28 cellular contexts compared by ENCODE assay signal in genomic region chr20:35295674-35296073, GRCh38. TPM values are rescaled to one million over a fixed set of nuclear protein-coding genes. Genes with fewer than 3 reads are reported as not detected.
DNase-seq lines count a peak whose midpoint lies in the region; ATAC-seq, FAIRE-seq and TF ChIP-seq lines count a peak whose summit lies in the region.
"Had no signal": no experiment of that assay in that cellular context is flagged by ENCODE, and none has a peak within 500 bp of the region (broad histone marks: within the 10 kb centered on the region; RNA-seq: fewer than 3 reads in every experiment).

No MANE protein-coding gene starts in this region.

- CTCF ChIA-PET in HepG2 (lab: Yijun Ruan, JAX; ENCODE audit: low intra/inter-chr PET ratio, low total read pairs) = no interaction called here

- no peaks in the 10 kb centered on the region for H3K36me3 ChIP-seq in HepG2 (replicated peaks in 1 of 2; ENCODE audit: control insufficient read depth in 1 of 2, insufficient read depth in 2 of 2, low read length in 2 of 2)
- H3K36me3 ChIP-seq in right lobe of liver = no peaks in the 10 kb centered on the region
- no peaks in the 10 kb centered on the region for H3K36me3 ChIP-seq in osteoblast (ENCODE audit: insufficient read depth, low read length)
- H3K36me3 ChIP-seq in smooth muscle cell (ENCODE audit: low read depth) = no peaks in the 10 kb centered on the region
- H3K36me3 ChIP-seq: BE2C; BLaER1 treated with 17β-estradiol and CSF1 and Interleukin-3, amounts not matched to agents 10 nM and 100 nM had no signal

- peaks cover 9 to 53% of the 10 kb centered on the region in 2 experiments for H3K27me3 ChIP-seq in HepG2 (ENCODE audit: control insufficient read depth in 1 of 2, insufficient read depth in 2 of 2, low read length in 2 of 2)
- H3K27me3 ChIP-seq in right lobe of liver = no peaks in the 10 kb centered on the region
- H3K27me3 ChIP-seq in osteoblast (ENCODE audit: insufficient read depth, low read length) = peaks cover 3% of the 10 kb centered on the region
- H3K27me3 ChIP-seq in smooth muscle cell (ENCODE audit: low read depth) = no peaks in the 10 kb centered on the region
- H3K27me3 ChIP-seq: BE2C; BLaER1 treated with 17β-estradiol and CSF1 and Interleukin-3, amounts not matched to agents 10 nM and 100 nM had no signal

- H3K4me3 Mint-ChIP-seq in endothelial cell (ENCODE audit: unreplicated experiment) = peak overlapping the region; percentile 60
- H3K4me3 Mint-ChIP-seq: CD14-positive monocyte; CD4-positive, alpha-beta T cell; CD8-positive, alpha-beta memory T cell; H9 had no signal

- H3K79me2 ChIP-seq in HepG2 (ENCODE audit: insufficient read depth, low read length) = no peaks in the 10 kb centered on the region
- H3K79me2 ChIP-seq in osteoblast (ENCODE audit: insufficient read depth, low read length) = no peaks in the 10 kb centered on the region
- H3K79me2 ChIP-seq in smooth muscle cell (ENCODE audit: low read depth) = no peaks in the 10 kb centered on the region

- peaks cover 16% of the 10 kb centered on the region for H3K27me3 Mint-ChIP-seq in endothelial cell (ENCODE audit: unreplicated experiment)
- H3K27me3 Mint-ChIP-seq: CD4-positive, alpha-beta T cell had no signal

- POLR2A ChIA-PET in HepG2 (lab: Yijun Ruan, JAX) = interaction anchor here (3.3 kb wide), 2 partner anchors 11 to 12 kb away, joined by 19 to 24 read pairs; partner anchors contain the start of gene EIF6

- TF ChIP-seq EP300 in HepG2 (IDR thresholded peaks at IDR 0.05; ENCODE audit: low read depth in 2 of 2, low read length in 2 of 2) (no peak), HepG2 (CRISPR knock-in tag; IDR thresholded peaks at IDR 0.05; ENCODE audit: borderline replicate concordance) (no peak)

- H3K27ac Mint-ChIP-seq in endothelial cell (ENCODE audit: unreplicated experiment) = no peak overlapping the region
- H3K27ac Mint-ChIP-seq: CD14-positive monocyte; CD4-positive, alpha-beta T cell; CD8-positive, alpha-beta memory T cell had no signal

- H3K27ac ChIP-seq in HepG2 (ENCODE audit: extremely low read length, insufficient read depth, low read length) (no peak overlapping the region), right lobe of liver (no peak overlapping the region), osteoblast (ENCODE audit: low read depth, low read length) (no peak overlapping the region), smooth muscle cell (ENCODE audit: low read depth) (no peak overlapping the region)
- H3K27ac ChIP-seq: A549; BLaER1 treated with 17β-estradiol and CSF1 and Interleukin-3, amounts not matched to agents 10 nM and 100 nM had no signal

- no peak overlapping the region for H2AFZ ChIP-seq in HepG2 (ENCODE audit: low read length)
- H2AFZ ChIP-seq in osteoblast (ENCODE audit: low read length) = no peak overlapping the region
- H2AFZ ChIP-seq in smooth muscle cell (ENCODE audit: low read depth) = no peak overlapping the region

- H3K4me2 ChIP-seq in HepG2 (ENCODE audit: low read depth, low read length) (no peak overlapping the region), osteoblast (ENCODE audit: insufficient read depth, low read length) (no peak overlapping the region), smooth muscle cell (no peak overlapping the region)
- H3K4me2 ChIP-seq: A549; BLaER1 treated with 17β-estradiol and CSF1 and Interleukin-3, amounts not matched to agents 10 nM and 100 nM had no signal

- intact Hi-C loops in HepG2 (cut with micrococcal nuclease; ENCODE audit: unreplicated experiment) = no loop called here
- intact Hi-C loops in right lobe of liver (cut with DNase I) = loop anchor here in 1 of 2 donors (5.0 kb wide), 1 partner anchor 147 kb away; no protein-coding TSS in a partner anchor

- no peaks in the 10 kb centered on the region for H3K9me3 Mint-ChIP-seq in endothelial cell (ENCODE audit: unreplicated experiment)
- H3K9me3 Mint-ChIP-seq: CD4-positive, alpha-beta T cell; CD8-positive, alpha-beta memory T cell; H9 had no signal

- H3K4me1 Mint-ChIP-seq in endothelial cell (ENCODE audit: unreplicated experiment) = peaks cover 18% of the 10 kb centered on the region
- H3K4me1 Mint-ChIP-seq: CD8-positive, alpha-beta memory T cell had no signal

- H3K9me3 ChIP-seq in HepG2 (ENCODE audit: low read length) = no peaks in the 10 kb centered on the region
- no peaks in the 10 kb centered on the region for H3K9me3 ChIP-seq in right lobe of liver
- H3K9me3 ChIP-seq in osteoblast (ENCODE audit: low read depth, low read length) = no peaks in the 10 kb centered on the region
- no peaks in the 10 kb centered on the region for H3K9me3 ChIP-seq in smooth muscle cell (replicated peaks; ENCODE audit: low read depth)
- H3K9me3 ChIP-seq: A549; BE2C; BLaER1 treated with 17β-estradiol and CSF1 and Interleukin-3, amounts not matched to agents 10 nM and 100 nM had no signal

- in situ Hi-C loops in HepG2 (cut with HindIII; ENCODE audit: extremely low pct_ligation_motif_present, low pct_unique_long_range_greater_than_20kb) = loop anchor here (5.0 kb wide), 1 partner anchor 37 kb away; no protein-coding TSS in a partner anchor

- TF ChIP-seq RAD21 in HepG2 (CRISPR knock-in tag; IDR thresholded peaks at IDR 0.05) = no peak

- H4K20me1 ChIP-seq in HepG2 (ENCODE audit: insufficient read depth, low read length) = no peaks in the 10 kb centered on the region
- H4K20me1 ChIP-seq in osteoblast (ENCODE audit: insufficient read depth, low read length) = no peaks in the 10 kb centered on the region
- no peaks in the 10 kb centered on the region for H4K20me1 ChIP-seq in smooth muscle cell (ENCODE audit: low read depth)

- TF ChIP-seq CTCF in HepG2 (CRISPR knock-in tag; IDR thresholded peaks at IDR 0.05) (no peak), right lobe of liver (IDR thresholded peaks at IDR 0.05) (no peak), endothelial cell (IDR thresholded peaks at IDR 0.05; ENCODE audit: unreplicated experiment) (no peak), osteoblast (IDR thresholded peaks at IDR 0.05; ENCODE audit: extremely low read depth, low read depth, low read length) (no peak), smooth muscle cell (IDR thresholded peaks at IDR 0.05; ENCODE audit: borderline replicate concordance, insufficient read depth, poor library complexity, severe bottlenecking) (no peak)

- WGBS in HepG2 (ENCODE audit: low lambda C conversion rate) = 68% methylated on average over 8 of the region's 8 CpGs
- 71% methylated on average over 3 of the region's 8 CpGs for WGBS in right lobe of liver (ENCODE audit: insufficient coverage, low coverage, low lambda C conversion rate, missing lambda C conversion rate)
- whole genome bisulfite sequencing in smooth muscle cell (ENCODE audit: low lambda C conversion rate) = 95% methylated on average over 8 of the region's 8 CpGs

- H3K4me3 ChIP-seq in HepG2 (replicated peaks in 1 of 3; ENCODE audit: insufficient read depth in 1 of 3, low read depth in 2 of 3, low read length in 3 of 3) (no peak overlapping the region), right lobe of liver (no peak overlapping the region), osteoblast (ENCODE audit: insufficient read depth, low read length) (no peak overlapping the region), smooth muscle cell (no peak overlapping the region)
- H3K4me3 ChIP-seq: A549; BLaER1 treated with 17β-estradiol and CSF1 and Interleukin-3, amounts not matched to agents 10 nM and 100 nM; GM12878 had no signal

- H3K9ac ChIP-seq in HepG2 (ENCODE audit: insufficient read depth, low read depth, low read length) (no peak overlapping the region), smooth muscle cell (ENCODE audit: low read depth) (no peak overlapping the region)
- H3K9ac ChIP-seq: BLaER1 treated with 17β-estradiol and CSF1 and Interleukin-3, amounts not matched to agents 10 nM and 100 nM had no signal

- BruUV-seq in HepG2 (replicated peaks; lab: Mats Ljungman, UMichigan) = no TSS peak

- ATAC-seq in HepG2 = no peak
- no peak for ATAC-seq in right lobe of liver
- no peak for ATAC-seq in GM21717 (IDR thresholded peaks at IDR 0.05; ENCODE audit: unreplicated experiment)
- ATAC-seq: GM12878, HCT116 had no signal

- TF ChIP-seq POLR2A in HepG2 (IDR thresholded peaks at IDR 0.05; ENCODE audit: insufficient read depth in 1 of 2, low read depth in 2 of 2, low read length in 2 of 2) (no peak), right lobe of liver (IDR thresholded peaks at IDR 0.05) (no peak)

- FAIRE-seq in HepG2 (lab: Jason Lieb, UNC) (no peak), urothelium cell line (lab: Jason Lieb, UNC) (peak; percentile 87)
- FAIRE-seq: A549, D721Med, GM12878, GM18507, GM19239 had no signal

- H3K4me1 ChIP-seq in HepG2 (ENCODE audit: insufficient read depth, low read length) = peaks cover 60% of the 10 kb centered on the region
- peaks cover 0 to 6% (median 0%) of the 10 kb centered on the region in 4 donors for H3K4me1 ChIP-seq in right lobe of liver
- peaks cover 5% of the 10 kb centered on the region for H3K4me1 ChIP-seq in osteoblast (ENCODE audit: insufficient read depth, low read length)
- H3K4me1 ChIP-seq in smooth muscle cell (ENCODE audit: low read depth) = no peaks in the 10 kb centered on the region

- H3K36me3 Mint-ChIP-seq in endothelial cell (ENCODE audit: low read depth, unreplicated experiment) = peaks cover 3% of the 10 kb centered on the region
- H3K36me3 Mint-ChIP-seq: CD14-positive monocyte; CD8-positive, alpha-beta memory T cell had no signal

- DNase-seq in HepG2 (ENCODE audit: low spot score) (no peak), right lobe of liver (no peak), endothelial cell (ENCODE audit: low spot score) (no peak), osteoblast (ENCODE audit: insufficient read length, low spot score, missing footprints) (peak; percentile 42), urothelium cell line (ENCODE audit: low spot score) (no peak), smooth muscle cell (lab: John Stamatoyannopoulos, UW; ENCODE audit: unreplicated experiment) (no peak)
- DNase-seq in activated effector memory CD4-positive, alpha-beta T cell treated with anti-CD3 and anti-CD28 coated beads, Interleukin-2, amount 50 U/mL, for 16 hours = no peak
- DNase-seq: 8988T; ACHN; AML-193; BE2C; CD4-positive, alpha-beta T cell; DMS 273 treated with DMSO at 0.1 percent for 48 hours; DMS79; EL; GDM1; H9 had no signal

- no peaks in the 10 kb centered on the region for H3F3A ChIP-seq in smooth muscle cell (ENCODE audit: low read depth)

RNA-seq across cellular contexts. Expression of gene FAM83C, which starts 3.4 kb away (rescaled TPM):
- 0.07 TPM in 1 of 2 replicates, not detected in the other for total RNA-seq in HepG2 (2016; rRNA removed; fragmentation: Illumina TruSeq; extraction: Trizol)
- 0.09 TPM in 1 of 2 replicates, not detected in the other for total RNA-seq in HepG2 (2016; cell fraction: cytosol; rRNA removed; fragmentation: Illumina TruSeq; extraction: Trizol; ENCODE audit: low read depth)
- total RNA-seq in HepG2 (2016; cell fraction: insoluble cytoplasmic fraction; rRNA removed; fragmentation: Illumina TruSeq; extraction: Trizol) = 0.06 TPM in 1 of 2 replicates, not detected in the other
- total RNA-seq in HepG2 (2016; cell fraction: membrane; rRNA removed; fragmentation: Illumina TruSeq; extraction: Trizol) = 0.07 TPM in 1 of 2 replicates, not detected in the other
- total RNA-seq in HepG2 (2016; cell fraction: nucleus; rRNA removed; fragmentation: Illumina TruSeq; extraction: Trizol) = not detected in 2 replicates
- polyA plus RNA-seq in HepG2 (2011; rRNA removed) = 0.03 and 0.04 TPM in 2 replicates
- 0.03 TPM in 1 of 2 replicates, not detected in the other for polyA plus RNA-seq in HepG2 (2011; cell fraction: cytosol; rRNA removed)
- polyA plus RNA-seq in HepG2 (2011; cell fraction: nucleus; rRNA removed) = 0.08 and 0.09 TPM in 2 replicates
- polyA plus RNA-seq in HepG2 (2012) = 0.05 and 0.16 TPM in 2 replicates
- 0.05 and 0.08 TPM in 2 replicates for polyA plus RNA-seq in HepG2 (2016; cell fraction: cytosol; fragmentation: Illumina TruSeq; extraction: Trizol; ENCODE audit: low read depth)
- polyA plus RNA-seq in HepG2 (2016; cell fraction: insoluble cytoplasmic fraction; fragmentation: Illumina TruSeq; extraction: Trizol; ENCODE audit: low read depth) = 0.10 and 0.16 TPM in 2 replicates
- polyA plus RNA-seq in HepG2 (2016; cell fraction: membrane; fragmentation: Illumina TruSeq; extraction: Trizol; ENCODE audit: low read depth) = 0.05 and 0.06 TPM in 2 replicates
- not detected in 2 replicates for polyA plus RNA-seq in HepG2 (2016; cell fraction: nucleus; fragmentation: Illumina TruSeq; extraction: Trizol; ENCODE audit: insufficient read depth, low read depth)
- polyA minus RNA-seq in HepG2 (2011; rRNA and poly(A)+ RNA removed; ENCODE audit: low replicate concordance) = 0.04 and 0.07 TPM in 2 replicates
- not detected in 2 replicates for polyA minus RNA-seq in HepG2 (2011; cell fraction: cytosol; rRNA and poly(A)+ RNA removed)
- polyA minus RNA-seq in HepG2 (2011; cell fraction: nucleus; rRNA and poly(A)+ RNA removed) = 0.13 TPM in 1 of 2 replicates, not detected in the other
- total RNA-seq in right lobe of liver = not detected
- total RNA-seq in endothelial cell (ENCODE audit: unreplicated experiment) = not detected
- not detected in 2 replicates for total RNA-seq in osteoblast
- 0.27 and 0.49 TPM in 2 replicates for total RNA-seq in smooth muscle cell
- polyA plus RNA-seq in smooth muscle cell = 0.05 TPM in 1 of 2 replicates, not detected in the other
- total RNA-seq: CD4-positive, alpha-beta T cell; CD8-positive, alpha-beta memory T cell; GM12878; H4; H9 had no signal
- polyA plus RNA-seq: A549; CD14-positive monocyte; CD8-positive, alpha-beta memory T cell; GM12878 had no signal

RNA-seq across cellular contexts. Expression of gene EIF6, which starts 11.1 kb away (rescaled TPM):
- total RNA-seq in HepG2 (2016; rRNA removed; fragmentation: Illumina TruSeq; extraction: Trizol) (462 and 603 TPM in 2 replicates), right lobe of liver (100 to 1,000 TPM in 2 of 6 experiments, 10 to 100 TPM in 4; 73.6 to 131 (median 83.3) TPM), endothelial cell (ENCODE audit: unreplicated experiment) (120 TPM), osteoblast (109 and 121 TPM in 2 replicates), smooth muscle cell (76.4 and 110 TPM in 2 replicates)
- 227 and 243 TPM in 2 replicates for total RNA-seq in HepG2 (2016; cell fraction: cytosol; rRNA removed; fragmentation: Illumina TruSeq; extraction: Trizol; ENCODE audit: low read depth)
- total RNA-seq in HepG2 (2016; cell fraction: insoluble cytoplasmic fraction; rRNA removed; fragmentation: Illumina TruSeq; extraction: Trizol) = 467 and 649 TPM in 2 replicates
- total RNA-seq in HepG2 (2016; cell fraction: membrane; rRNA removed; fragmentation: Illumina TruSeq; extraction: Trizol) = 251 and 271 TPM in 2 replicates
- total RNA-seq in HepG2 (2016; cell fraction: nucleus; rRNA removed; fragmentation: Illumina TruSeq; extraction: Trizol) = 204 TPM in 2 replicates
- polyA plus RNA-seq in HepG2 (2011; rRNA removed) (466 and 470 TPM in 2 replicates), smooth muscle cell (179 and 251 TPM in 2 replicates)
- polyA plus RNA-seq in HepG2 (2011; cell fraction: cytosol; rRNA removed) = 383 and 550 TPM in 2 replicates
- polyA plus RNA-seq in HepG2 (2011; cell fraction: nucleus; rRNA removed) = 838 and 950 TPM in 2 replicates
- polyA plus RNA-seq in HepG2 (2012) = 248 and 315 TPM in 2 replicates
- polyA plus RNA-seq in HepG2 (2016; cell fraction: cytosol; fragmentation: Illumina TruSeq; extraction: Trizol; ENCODE audit: low read depth) = 237 and 250 TPM in 2 replicates
- 587 and 631 TPM in 2 replicates for polyA plus RNA-seq in HepG2 (2016; cell fraction: insoluble cytoplasmic fraction; fragmentation: Illumina TruSeq; extraction: Trizol; ENCODE audit: low read depth)
- polyA plus RNA-seq in HepG2 (2016; cell fraction: membrane; fragmentation: Illumina TruSeq; extraction: Trizol; ENCODE audit: low read depth) = 232 and 240 TPM in 2 replicates
- polyA plus RNA-seq in HepG2 (2016; cell fraction: nucleus; fragmentation: Illumina TruSeq; extraction: Trizol; ENCODE audit: insufficient read depth, low read depth) = 358 and 379 TPM in 2 replicates
- polyA minus RNA-seq in HepG2 (2011; rRNA and poly(A)+ RNA removed; ENCODE audit: low replicate concordance) = 350 and 575 TPM in 2 replicates
- polyA minus RNA-seq in HepG2 (2011; cell fraction: cytosol; rRNA and poly(A)+ RNA removed) = 144 and 146 TPM in 2 replicates
- 94.9 and 106 TPM in 2 replicates for polyA minus RNA-seq in HepG2 (2011; cell fraction: nucleus; rRNA and poly(A)+ RNA removed)

RNA-seq across cellular contexts. Expression of gene MMP24OS, which starts 17.8 kb away (rescaled TPM):
- 3.1 and 8.5 TPM in 2 replicates for total RNA-seq in HepG2 (2016; rRNA removed; fragmentation: Illumina TruSeq; extraction: Trizol)
- 0.61 and 0.79 TPM in 2 replicates for total RNA-seq in HepG2 (2016; cell fraction: cytosol; rRNA removed; fragmentation: Illumina TruSeq; extraction: Trizol; ENCODE audit: low read depth)
- 3.4 and 8.7 TPM in 2 replicates for total RNA-seq in HepG2 (2016; cell fraction: insoluble cytoplasmic fraction; rRNA removed; fragmentation: Illumina TruSeq; extraction: Trizol)
- total RNA-seq in HepG2 (2016; cell fraction: membrane; rRNA removed; fragmentation: Illumina TruSeq; extraction: Trizol) = 2.1 TPM in 2 replicates
- total RNA-seq in HepG2 (2016; cell fraction: nucleus; rRNA removed; fragmentation: Illumina TruSeq; extraction: Trizol) = 8.9 and 10.6 TPM in 2 replicates
- 6.0 and 7.1 TPM in 2 replicates for polyA plus RNA-seq in HepG2 (2011; rRNA removed)
- polyA plus RNA-seq in HepG2 (2011; cell fraction: cytosol; rRNA removed) = 2.1 and 2.8 TPM in 2 replicates
- 43.8 and 55.2 TPM in 2 replicates for polyA plus RNA-seq in HepG2 (2011; cell fraction: nucleus; rRNA removed)
- polyA plus RNA-seq in HepG2 (2012) = 5.9 and 6.4 TPM in 2 replicates
- polyA plus RNA-seq in HepG2 (2016; cell fraction: cytosol; fragmentation: Illumina TruSeq; extraction: Trizol; ENCODE audit: low read depth) = 1.8 TPM in 2 replicates
- 4.7 and 7.1 TPM in 2 replicates for polyA plus RNA-seq in HepG2 (2016; cell fraction: insoluble cytoplasmic fraction; fragmentation: Illumina TruSeq; extraction: Trizol; ENCODE audit: low read depth)
- 2.9 and 3.2 TPM in 2 replicates for polyA plus RNA-seq in HepG2 (2016; cell fraction: membrane; fragmentation: Illumina TruSeq; extraction: Trizol; ENCODE audit: low read depth)
- 29.1 and 31.1 TPM in 2 replicates for polyA plus RNA-seq in HepG2 (2016; cell fraction: nucleus; fragmentation: Illumina TruSeq; extraction: Trizol; ENCODE audit: insufficient read depth, low read depth)
- 18.5 and 23.2 TPM in 2 replicates for polyA minus RNA-seq in HepG2 (2011; rRNA and poly(A)+ RNA removed; ENCODE audit: low replicate concordance)
- polyA minus RNA-seq in HepG2 (2011; cell fraction: cytosol; rRNA and poly(A)+ RNA removed) = 1.8 and 3.0 TPM in 2 replicates
- polyA minus RNA-seq in HepG2 (2011; cell fraction: nucleus; rRNA and poly(A)+ RNA removed) = 33.9 and 46.0 TPM in 2 replicates
- 10 to 100 TPM; 13.3 to 40.7 (median 23.5) TPM for total RNA-seq in right lobe of liver
- 80.7 TPM for total RNA-seq in endothelial cell (ENCODE audit: unreplicated experiment)
- total RNA-seq in osteoblast = 22.1 and 30.9 TPM in 2 replicates
- total RNA-seq in smooth muscle cell = 14.3 and 22.7 TPM in 2 replicates
- 43.7 and 44.7 TPM in 2 replicates for polyA plus RNA-seq in smooth muscle cell
